In the genomic region with DNA sequence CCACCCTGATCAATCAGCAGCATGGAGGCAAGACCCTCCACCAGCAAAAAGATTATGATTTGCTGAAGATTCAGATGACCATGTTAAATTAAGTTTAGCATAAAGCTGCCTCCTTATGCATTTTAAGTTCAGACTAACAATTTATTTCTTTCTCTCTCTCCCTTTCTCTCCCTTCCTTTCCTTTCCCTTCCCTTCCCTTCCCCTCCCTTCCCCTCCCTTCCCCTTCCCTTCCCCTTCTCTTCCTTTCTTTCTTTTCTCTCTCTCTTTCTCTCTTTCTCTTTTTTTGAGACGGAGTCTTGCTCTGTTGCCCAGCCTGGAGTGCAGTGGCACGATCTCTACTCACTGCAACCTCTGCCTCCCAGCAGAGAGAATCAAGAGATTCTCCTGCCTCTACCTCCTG, we compare ENCODE assay signal across 1 cellular context.
TF ChIP-seq lines count a peak whose summit lies in the region.

No MANE protein-coding gene starts in this region.

TF ChIP-seq in K562, 482 proteins besides CTCF, POLR2A, EP300 and RAD21:
- TF ChIP-seq, protein P1, sequence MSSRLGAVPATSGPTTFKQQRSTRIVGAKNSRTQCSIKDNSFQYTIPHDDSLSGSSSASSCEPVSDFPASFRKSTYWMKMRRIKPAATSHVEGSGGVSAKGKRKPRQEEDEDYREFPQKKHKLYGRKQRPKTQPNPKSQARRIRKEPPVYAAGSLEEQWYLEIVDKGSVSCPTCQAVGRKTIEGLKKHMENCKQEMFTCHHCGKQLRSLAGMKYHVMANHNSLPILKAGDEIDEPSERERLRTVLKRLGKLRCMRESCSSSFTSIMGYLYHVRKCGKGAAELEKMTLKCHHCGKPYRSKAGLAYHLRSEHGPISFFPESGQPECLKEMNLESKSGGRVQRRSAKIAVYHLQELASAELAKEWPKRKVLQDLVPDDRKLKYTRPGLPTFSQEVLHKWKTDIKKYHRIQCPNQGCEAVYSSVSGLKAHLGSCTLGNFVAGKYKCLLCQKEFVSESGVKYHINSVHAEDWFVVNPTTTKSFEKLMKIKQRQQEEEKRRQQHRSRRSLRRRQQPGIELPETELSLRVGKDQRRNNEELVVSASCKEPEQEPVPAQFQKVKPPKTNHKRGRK (tag; IDR thresholded peaks at IDR 0.05): peak; percentile 57; the same call in 1 of the 2 replicates
- TF ChIP-seq ZFP30 (CRISPR knock-in tag; IDR thresholded peaks at IDR 0.05; ENCODE audit: borderline replicate concordance): no peak
- TF ChIP-seq ZNF347 (CRISPR knock-in tag; IDR thresholded peaks at IDR 0.05; ENCODE audit: low read depth): no peak
- TF ChIP-seq ZNF224 (CRISPR knock-in tag; IDR thresholded peaks at IDR 0.05): no peak
- TF ChIP-seq CHCHD3 (CRISPR knock-in tag; IDR thresholded peaks at IDR 0.05): no peak
